ENCODE assay signal across 30 cellular contexts in genomic region chr16:13463619-13464018, GRCh38.
"Had no signal": no experiment of that assay in that cellular context is flagged by ENCODE, and none has a peak within 500 bp of the region (broad histone marks: within the 10 kb centered on the region; RNA-seq: fewer than 3 reads in every experiment).

No MANE protein-coding gene starts in this region.

- H3K36me3 Mint-ChIP-seq: activated naive CD8-positive, alpha-beta T cell; WTC11 had no signal

- H3K4me3 Mint-ChIP-seq: activated CD4-positive, alpha-beta T cell treated with anti-CD3 and anti-CD28 coated beads, Interleukin-2, amount 10 ng/mL, durations not matched to agents 7 days and 5 days; activated CD8-positive, alpha-beta T cell treated with anti-CD3 and anti-CD28 coated beads for 36 hours; activated naive CD8-positive, alpha-beta T cell; activated T-cell treated with anti-CD3 and anti-CD28 coated beads, Interleukin-2, amount 50 U/mL, for 4 hours; activated T-helper 17 cell treated with anti-CD3 and anti-CD28 coated beads, Interleukin-2, amount 50 U/mL, for 72 hours; effector memory CD8-positive, alpha-beta T cell; WTC11 had no signal

- H3K9me3 ChIP-seq: body of pancreas, esophagus muscularis mucosa, gastrocnemius medialis, heart left ventricle had no signal

- ATAC-seq: activated CD8-positive, alpha-beta T cell treated with anti-CD3 and anti-CD28 coated beads for 36 hours; activated T-cell treated with anti-CD3 and anti-CD28 coated beads, Interleukin-2, amount 50 U/mL, for 4 hours; activated T-helper 17 cell treated with anti-CD3 and anti-CD28 coated beads, Interleukin-2, amount 50 U/mL, for 72 hours; body of pancreas; effector memory CD8-positive, alpha-beta T cell; foreskin keratinocyte; gastrocnemius medialis; heart left ventricle; WTC11 had no signal

- H3K27ac Mint-ChIP-seq: activated CD4-positive, alpha-beta T cell treated with anti-CD3 and anti-CD28 coated beads, Interleukin-2, amount 10 ng/mL, durations not matched to agents 7 days and 5 days; activated CD8-positive, alpha-beta T cell treated with anti-CD3 and anti-CD28 coated beads for 36 hours; activated naive CD8-positive, alpha-beta T cell; activated T-helper 17 cell treated with anti-CD3 and anti-CD28 coated beads, Interleukin-2, amount 50 U/mL, for 72 hours; effector memory CD8-positive, alpha-beta T cell; WTC11 had no signal

- DNase-seq: activated CD4-positive, alpha-beta T cell treated with anti-CD3 and anti-CD28 coated beads for 1 hour; activated CD4-positive, alpha-beta T cell treated with anti-CD3 and anti-CD28 coated beads for 4 hours; activated CD4-positive, alpha-beta T cell treated with anti-CD3 and anti-CD28 coated beads, Interleukin-2, amount 10 ng/mL, durations not matched to agents 7 days and 5 days; activated CD4-positive, alpha-beta T cell treated with anti-CD3 and anti-CD28 coated beads, Interleukin-2, amount 50 U/mL, for 48 hours; activated CD8-positive, alpha-beta memory T cell treated with anti-CD3 and anti-CD28 coated beads for 24 hours; activated CD8-positive, alpha-beta T cell treated with anti-CD3 and anti-CD28 coated beads for 36 hours; activated effector memory CD4-positive, alpha-beta T cell treated with Interleukin-2 at 50 U/mL for 16 hours; activated gamma-delta T cell treated with Interleukin-2 at 50 U/mL for 16 hours; activated naive CD4-positive, alpha-beta T cell treated with anti-CD3 and anti-CD28 coated beads, Interleukin-2, amount 50 U/mL, for 16 hours; activated naive CD4-positive, alpha-beta T cell treated with Interleukin-2 at 50 U/mL for 16 hours; activated T-cell treated with anti-CD3 and anti-CD28 coated beads, Interleukin-2, amount 50 U/mL, for 4 hours; amniotic stem cell; aorta; body of pancreas; caudate nucleus; cortex of kidney; dermis blood vessel endothelial cell; effector CD4-positive, alpha-beta T cell; effector memory CD8-positive, alpha-beta T cell; erythroblast; gastrocnemius medialis; glutamatergic neuron; heart left ventricle; T-helper 2 cell had no signal

- H3K27me3 ChIP-seq: esophagus muscularis mucosa, foreskin keratinocyte, gastrocnemius medialis had no signal

- H3K4me1 ChIP-seq: body of pancreas, esophagus muscularis mucosa, foreskin keratinocyte, gastrocnemius medialis, heart left ventricle had no signal

- H3K4me1 Mint-ChIP-seq: activated CD4-positive, alpha-beta T cell treated with anti-CD3 and anti-CD28 coated beads, Interleukin-2, amount 10 ng/mL, durations not matched to agents 7 days and 5 days; activated T-helper 17 cell treated with anti-CD3 and anti-CD28 coated beads, Interleukin-2, amount 50 U/mL, for 72 hours; WTC11 had no signal

- H3K27ac ChIP-seq: body of pancreas, esophagus muscularis mucosa, foreskin keratinocyte, gastrocnemius medialis, heart left ventricle, VCaP had no signal

- H3K4me3 ChIP-seq: body of pancreas, esophagus muscularis mucosa, gastrocnemius medialis, heart left ventricle had no signal

- H3K27me3 Mint-ChIP-seq: activated CD4-positive, alpha-beta T cell treated with anti-CD3 and anti-CD28 coated beads, Interleukin-2, amount 10 ng/mL, durations not matched to agents 7 days and 5 days; activated T-helper 17 cell treated with anti-CD3 and anti-CD28 coated beads, Interleukin-2, amount 50 U/mL, for 72 hours; effector memory CD8-positive, alpha-beta T cell had no signal

- H3K36me3 ChIP-seq: esophagus muscularis mucosa, gastrocnemius medialis, heart left ventricle had no signal

- H3K9me3 Mint-ChIP-seq: activated CD4-positive, alpha-beta T cell treated with anti-CD3 and anti-CD28 coated beads, Interleukin-2, amount 10 ng/mL, durations not matched to agents 7 days and 5 days; WTC11 had no signal
